In genomic region chr20:21102252-21102609, GRCh38 we compare ENCODE assay signal across 9 cellular contexts. TPM values are rescaled to one million over a fixed set of nuclear protein-coding genes. Genes with fewer than 3 reads are reported as not detected.
A peak's percentile ranks its signal among the peaks of the same experiment; 100 is the strongest.
DNase-seq lines count a peak whose midpoint lies in the region; ATAC-seq lines count a peak whose summit lies in the region.
"Had no signal": no experiment of that assay in that cellular context is flagged by ENCODE, and none has a peak within 500 bp of the region (broad histone marks: within the 10 kb centered on the region; RNA-seq: fewer than 3 reads in every experiment).

No MANE protein-coding gene starts in this region.

- peaks cover 18% of the 10 kb centered on the region; the same call in 1 of the 2 replicates for H3K4me1 ChIP-seq in iPS-20b (ENCODE audit: insufficient read depth, low read length)

- ATAC-seq in stimulated activated effector memory CD8-positive, alpha-beta T cell treated with anti-CD3 and anti-CD28 coated beads, Interleukin-12 subunit alpha, Interleukin-12 subunit beta, amount 100 ng/mL, for 72 hours: no peak
- ATAC-seq in HG02840 (IDR thresholded peaks at IDR 0.05; ENCODE audit: low FRiP score, unreplicated experiment): no peak

- H3K36me3 ChIP-seq in H7 (replicated peaks; ENCODE audit: control insufficient read depth, insufficient read depth, low read length): no peaks in the 10 kb centered on the region
- H3K36me3 ChIP-seq in iPS-20b (ENCODE audit: insufficient read depth, low read depth, low read length): no peaks in the 10 kb centered on the region

- H3K4me3 Mint-ChIP-seq in activated T-cell treated with anti-CD3 and anti-CD28 coated beads, Interleukin-2, amount 50 U/mL, for 24 hours: peak overlapping the region; percentile 67
- peak overlapping the region; percentile 92 for H3K4me3 Mint-ChIP-seq in stimulated activated effector memory CD8-positive, alpha-beta T cell treated with anti-CD3 and anti-CD28 coated beads, Interleukin-12 subunit alpha, Interleukin-12 subunit beta, amount 100 ng/mL, for 72 hours

- H3K27me3 Mint-ChIP-seq in activated T-cell treated with anti-CD3 and anti-CD28 coated beads, Interleukin-2, amount 50 U/mL, for 24 hours: peaks cover 91% of the 10 kb centered on the region

- H3K9me3 ChIP-seq in iPS-20b (ENCODE audit: insufficient read depth, low read depth, low read length): no peaks in the 10 kb centered on the region

- H3K4me3 ChIP-seq in H7 (ENCODE audit: insufficient read depth, low read depth, low read length): peak overlapping the region; percentile 59
- H3K4me3 ChIP-seq in iPS-20b (ENCODE audit: low read length): peak overlapping the region; percentile 64

- peak overlapping the region; percentile 43; the same call in 1 of the 2 replicates for H3K9ac ChIP-seq in iPS-20b (ENCODE audit: low read depth, low read length)

- no peaks in the 10 kb centered on the region for H3K9me3 Mint-ChIP-seq in activated T-cell treated with anti-CD3 and anti-CD28 coated beads, Interleukin-2, amount 50 U/mL, for 24 hours
- H3K9me3 Mint-ChIP-seq in stimulated activated effector memory CD8-positive, alpha-beta T cell treated with anti-CD3 and anti-CD28 coated beads, Interleukin-12 subunit alpha, Interleukin-12 subunit beta, amount 100 ng/mL, for 72 hours: no peaks in the 10 kb centered on the region

- peak; percentile 75 for DNase-seq in H7
- DNase-seq in activated T-cell treated with anti-CD3 and anti-CD28 coated beads, Interleukin-2, amount 50 U/mL, for 24 hours: peak; percentile 45
- DNase-seq in stimulated activated effector memory CD8-positive, alpha-beta T cell treated with anti-CD3 and anti-CD28 coated beads, Interleukin-12 subunit alpha, Interleukin-12 subunit beta, amount 100 ng/mL, for 72 hours (ENCODE audit: low spot score in 2 of 2): peak in 1 of 2 donors; percentile 60
- no peak for DNase-seq in HT-29 (ENCODE audit: low spot score)
- DNase-seq in COLO829 (ENCODE audit: low spot score): no peak
- no peak for DNase-seq in NAMALWA (ENCODE audit: low spot score)

- no peak overlapping the region for H3K27ac ChIP-seq in iPS-20b (ENCODE audit: low read length)

- no peaks in the 10 kb centered on the region for H3K36me3 Mint-ChIP-seq in activated T-cell treated with anti-CD3 and anti-CD28 coated beads, Interleukin-2, amount 50 U/mL, for 24 hours (ENCODE audit: low read depth)
- H3K36me3 Mint-ChIP-seq in stimulated activated effector memory CD8-positive, alpha-beta T cell treated with anti-CD3 and anti-CD28 coated beads, Interleukin-12 subunit alpha, Interleukin-12 subunit beta, amount 100 ng/mL, for 72 hours: peaks cover 7% of the 10 kb centered on the region

- H3K27ac Mint-ChIP-seq in activated T-cell treated with anti-CD3 and anti-CD28 coated beads, Interleukin-2, amount 50 U/mL, for 24 hours: peak overlapping the region; percentile 57
- H3K27ac Mint-ChIP-seq in stimulated activated effector memory CD8-positive, alpha-beta T cell treated with anti-CD3 and anti-CD28 coated beads, Interleukin-12 subunit alpha, Interleukin-12 subunit beta, amount 100 ng/mL, for 72 hours: no peak overlapping the region

- H3K4me1 Mint-ChIP-seq in activated T-cell treated with anti-CD3 and anti-CD28 coated beads, Interleukin-2, amount 50 U/mL, for 24 hours (ENCODE audit: low read depth): peaks cover 51% of the 10 kb centered on the region
- H3K4me1 Mint-ChIP-seq in stimulated activated effector memory CD8-positive, alpha-beta T cell treated with anti-CD3 and anti-CD28 coated beads, Interleukin-12 subunit alpha, Interleukin-12 subunit beta, amount 100 ng/mL, for 72 hours: peaks cover 36% of the 10 kb centered on the region

- H3K27me3 ChIP-seq in H7 (ENCODE audit: control insufficient read depth, insufficient read depth, low read length): peaks cover 75% of the 10 kb centered on the region
- H3K27me3 ChIP-seq in iPS-20b (ENCODE audit: insufficient read depth, low read length): peaks cover 100% of the 10 kb centered on the region

RNA-seq across cellular contexts. Expression of gene LINC00237, which starts 3.9 kb away (rescaled TPM):
- total RNA-seq in H7 (2014; rRNA removed; shearing (Covaris generic)): 3.7 and 5.4 TPM in 2 replicates
- total RNA-seq in HT-29 (2014; rRNA removed; shearing (Covaris generic)): not detected in 2 replicates
- total RNA-seq: lung microvascular endothelial cell had no signal

RNA-seq across cellular contexts. Expression of gene KIZ, which starts 23.7 kb away (rescaled TPM):
- total RNA-seq in H7 (2014; rRNA removed; shearing (Covaris generic)): 18.0 and 39.6 TPM in 2 replicates
- total RNA-seq in HT-29 (2014; rRNA removed; shearing (Covaris generic)): 8.5 and 11.5 TPM in 2 replicates

Comparison
In these comparisons a context has a peak if more than half of its experiments do, and no peak if none do; other contexts are left out.
1. DNase-seq: peak in H7 (single experiment) and activated T-cell treated with anti-CD3 and anti-CD28 coated beads, Interleukin-2, amount 50 U/mL, for 24 hours (single experiment); none in HT-29 (single experiment), COLO829 (single experiment) and NAMALWA (single experiment).